In genomic region chr20:59932616-59933295, GRCh38 we compare ENCODE assay signal across 12 cellular contexts. TPM values are rescaled to one million over a fixed set of nuclear protein-coding genes. Genes with fewer than 3 reads are reported as not detected.
DNase-seq lines count a peak whose midpoint lies in the region; ATAC-seq and TF ChIP-seq lines count a peak whose summit lies in the region.
"Had no signal": no experiment of that assay in that cellular context is flagged by ENCODE, and none has a peak within 500 bp of the region (broad histone marks: within the 10 kb centered on the region; RNA-seq: fewer than 3 reads in every experiment).

No MANE protein-coding gene starts in this region.

- H3K36me3 ChIP-seq in left ventricle myocardium inferior = no peaks in the 10 kb centered on the region
- H3K36me3 ChIP-seq: WERI-Rb-1 had no signal

- no peak for TF ChIP-seq CTCF in left ventricle myocardium inferior (IDR thresholded peaks at IDR 0.05; ENCODE audit: borderline replicate concordance)

- H3K27me3 ChIP-seq in left ventricle myocardium inferior (ENCODE audit: low read depth) = no peaks in the 10 kb centered on the region

- CTCF ChIA-PET in activated CD4-positive, alpha-beta T cell treated with anti-CD3 and anti-CD28 coated beads, Interleukin-2, amount 10 ng/mL, durations not matched to agents 7 days and 5 days (lab: Charles Lee) = interaction anchor here (1.3 kb wide), 1 partner anchor 8 kb away, joined by 4 read pairs; the partner anchor contains the start of genes FAM217B and PPP1R3D

- no peak for ATAC-seq in T-helper 17 cell
- peak; percentile 2 for ATAC-seq in stimulated activated memory B cell treated with anti-CD40 and anti-IgM and Interleukin-4, amounts not matched to agents 10 μg/mL and 1 μg/mL and 100 μg/mL, for 72 hours
- no peak for ATAC-seq in GM21723 (IDR thresholded peaks at IDR 0.05; ENCODE audit: unreplicated experiment)
- ATAC-seq in GM19397 (IDR thresholded peaks at IDR 0.05; ENCODE audit: unreplicated experiment) = no peak

- no peaks in the 10 kb centered on the region for H3K9me3 Mint-ChIP-seq in activated CD4-positive, alpha-beta T cell treated with anti-CD3 and anti-CD28 coated beads, Interleukin-2, amount 10 ng/mL, durations not matched to agents 7 days and 5 days
- H3K9me3 Mint-ChIP-seq in stimulated activated memory B cell treated with anti-CD40 and anti-IgM and Interleukin-4, amounts not matched to agents 10 μg/mL and 1 μg/mL and 100 μg/mL, for 72 hours = no peaks in the 10 kb centered on the region

- H3K9me3 ChIP-seq in T-helper 17 cell (ENCODE audit: control insufficient read depth, low read length, poor library complexity, severe bottlenecking) = no peaks in the 10 kb centered on the region
- H3K9me3 ChIP-seq in left ventricle myocardium inferior (replicated peaks) = no peaks in the 10 kb centered on the region

- H3K27ac ChIP-seq in left ventricle myocardium inferior (replicated peaks) = peak overlapping the region; percentile 92
- H3K27ac ChIP-seq: WERI-Rb-1 had no signal

- peak overlapping the region; percentile 50 for H3K4me3 Mint-ChIP-seq in activated CD4-positive, alpha-beta T cell treated with anti-CD3 and anti-CD28 coated beads, Interleukin-2, amount 10 ng/mL, durations not matched to agents 7 days and 5 days
- peak overlapping the region; percentile 81 for H3K4me3 Mint-ChIP-seq in T-helper 17 cell
- H3K4me3 Mint-ChIP-seq in stimulated activated memory B cell treated with anti-CD40 and anti-IgM and Interleukin-4, amounts not matched to agents 10 μg/mL and 1 μg/mL and 100 μg/mL, for 72 hours = peak overlapping the region; percentile 81

- peaks cover 28% of the 10 kb centered on the region for H3K4me1 Mint-ChIP-seq in activated CD4-positive, alpha-beta T cell treated with anti-CD3 and anti-CD28 coated beads, Interleukin-2, amount 10 ng/mL, durations not matched to agents 7 days and 5 days
- peaks cover 8% of the 10 kb centered on the region for H3K4me1 Mint-ChIP-seq in T-helper 17 cell
- H3K4me1 Mint-ChIP-seq in stimulated activated memory B cell treated with anti-CD40 and anti-IgM and Interleukin-4, amounts not matched to agents 10 μg/mL and 1 μg/mL and 100 μg/mL, for 72 hours = peaks cover 8% of the 10 kb centered on the region

- POLR2A ChIA-PET in activated CD4-positive, alpha-beta T cell treated with anti-CD3 and anti-CD28 coated beads, Interleukin-2, amount 10 ng/mL, durations not matched to agents 7 days and 5 days (lab: Charles Lee) = no interaction called here

- H3K4me3 ChIP-seq in left ventricle myocardium inferior = peak overlapping the region; percentile 86

- intact Hi-C loops in left ventricle myocardium inferior (cut with micrococcal nuclease) = no loop called here

- H3K27ac Mint-ChIP-seq in activated CD4-positive, alpha-beta T cell treated with anti-CD3 and anti-CD28 coated beads, Interleukin-2, amount 10 ng/mL, durations not matched to agents 7 days and 5 days = peak overlapping the region; percentile 41
- H3K27ac Mint-ChIP-seq in T-helper 17 cell = no peak overlapping the region
- no peak overlapping the region for H3K27ac Mint-ChIP-seq in stimulated activated memory B cell treated with anti-CD40 and anti-IgM and Interleukin-4, amounts not matched to agents 10 μg/mL and 1 μg/mL and 100 μg/mL, for 72 hours

- H3K27me3 Mint-ChIP-seq in activated CD4-positive, alpha-beta T cell treated with anti-CD3 and anti-CD28 coated beads, Interleukin-2, amount 10 ng/mL, durations not matched to agents 7 days and 5 days = peaks cover 8% of the 10 kb centered on the region
- no peaks in the 10 kb centered on the region for H3K27me3 Mint-ChIP-seq in T-helper 17 cell
- H3K27me3 Mint-ChIP-seq in stimulated activated memory B cell treated with anti-CD40 and anti-IgM and Interleukin-4, amounts not matched to agents 10 μg/mL and 1 μg/mL and 100 μg/mL, for 72 hours = no peaks in the 10 kb centered on the region

- H3K4me1 ChIP-seq in left ventricle myocardium inferior = peaks cover 38% of the 10 kb centered on the region
- H3K4me1 ChIP-seq: parathyroid adenoma had no signal

- DNase-seq in activated CD4-positive, alpha-beta T cell treated with anti-CD3 and anti-CD28 coated beads, Interleukin-2, amount 10 ng/mL, durations not matched to agents 7 days and 5 days = no peak
- DNase-seq in activated CD4-positive, alpha-beta T cell treated with anti-CD3 and anti-CD28 coated beads for 48 hours = no peak
- DNase-seq in T-helper 17 cell (no peak), left ventricle myocardium inferior (no peak), EL (no peak)
- DNase-seq: NCI-H345, WERI-Rb-1 had no signal

- H3K36me3 Mint-ChIP-seq in activated CD4-positive, alpha-beta T cell treated with anti-CD3 and anti-CD28 coated beads, Interleukin-2, amount 10 ng/mL, durations not matched to agents 7 days and 5 days (ENCODE audit: low read depth) = no peaks in the 10 kb centered on the region
- no peaks in the 10 kb centered on the region for H3K36me3 Mint-ChIP-seq in T-helper 17 cell (ENCODE audit: low read depth)
- no peaks in the 10 kb centered on the region for H3K36me3 Mint-ChIP-seq in stimulated activated memory B cell treated with anti-CD40 and anti-IgM and Interleukin-4, amounts not matched to agents 10 μg/mL and 1 μg/mL and 100 μg/mL, for 72 hours

RNA-seq across cellular contexts. Expression of gene SYCP2, which starts 0.7 kb away (rescaled TPM):
- 1 to 10 TPM; 7.6 to 9.1 TPM for total RNA-seq in activated CD4-positive, alpha-beta T cell treated with anti-CD3 and anti-CD28 coated beads, Interleukin-2, amount 10 ng/mL, durations not matched to agents 7 days and 5 days
- total RNA-seq in T-helper 17 cell (1 to 10 TPM; 5.3 to 6.0 TPM), left ventricle myocardium inferior (1.0 TPM)

RNA-seq across cellular contexts. Expression of gene PPP1R3D, which starts 7.3 kb away (rescaled TPM):
- total RNA-seq in activated CD4-positive, alpha-beta T cell treated with anti-CD3 and anti-CD28 coated beads, Interleukin-2, amount 10 ng/mL, durations not matched to agents 7 days and 5 days = 1 to 10 TPM; 7.0 to 7.5 TPM
- total RNA-seq in T-helper 17 cell = 1 to 10 TPM; 3.9 to 4.4 TPM
- total RNA-seq in left ventricle myocardium inferior = 11.4 TPM

RNA-seq across cellular contexts. Expression of gene FAM217B, which starts 7.4 kb away (rescaled TPM):
- total RNA-seq in activated CD4-positive, alpha-beta T cell treated with anti-CD3 and anti-CD28 coated beads, Interleukin-2, amount 10 ng/mL, durations not matched to agents 7 days and 5 days = 10 to 100 TPM; 33.7 to 40.6 TPM
- total RNA-seq in T-helper 17 cell = 10 to 100 TPM; 16.8 to 21.4 TPM
- total RNA-seq in left ventricle myocardium inferior = 37.4 TPM

RNA-seq across cellular contexts. Expression of gene CDH26, which starts 25.5 kb away (rescaled TPM):
- total RNA-seq in activated CD4-positive, alpha-beta T cell treated with anti-CD3 and anti-CD28 coated beads, Interleukin-2, amount 10 ng/mL, durations not matched to agents 7 days and 5 days = under 1 TPM; 0.40 to 0.47 TPM
- total RNA-seq in T-helper 17 cell (1 to 10 TPM in 1 of 2 donors, under 1 TPM in 1; 0.37 to 1.9 TPM), left ventricle myocardium inferior (1.3 TPM)
- total RNA-seq: glomerular endothelial cell had no signal
